Comparison of ENCODE assay signal across 7 cellular contexts in genomic region chr1:206288453-206288852, GRCh38.
DNase-seq lines count a peak whose midpoint lies in the region; ATAC-seq and TF ChIP-seq lines count a peak whose summit lies in the region.
"Not testable (repeated sequence)": the region's sequence is repeated elsewhere in the genome, so short reads cannot be mapped to it uniquely, and the experiment has no call there.

No MANE protein-coding gene starts in this region.

- not testable (repeated sequence) for H3K27ac Mint-ChIP-seq in activated naive CD8-positive, alpha-beta T cell treated with anti-CD3 and anti-CD28 coated beads, Interleukin-2, amount 10 ng/mL, durations not matched to agents 7 days and 5 days

- not testable (repeated sequence) for H3K36me3 Mint-ChIP-seq in activated naive CD8-positive, alpha-beta T cell treated with anti-CD3 and anti-CD28 coated beads, Interleukin-2, amount 10 ng/mL, durations not matched to agents 7 days and 5 days

- H3K4me3 Mint-ChIP-seq in activated naive CD8-positive, alpha-beta T cell treated with anti-CD3 and anti-CD28 coated beads, Interleukin-2, amount 10 ng/mL, durations not matched to agents 7 days and 5 days = not testable (repeated sequence)

- POLR2A ChIA-PET in activated naive CD8-positive, alpha-beta T cell treated with anti-CD3 and anti-CD28 coated beads, Interleukin-2, amount 10 ng/mL, durations not matched to agents 7 days and 5 days (lab: Charles Lee) = not testable (repeated sequence)

- TF ChIP-seq CTCF in omental fat pad (IDR thresholded peaks at IDR 0.05) = not testable (repeated sequence)

- peak; percentile 35 for ATAC-seq in GM18520 (IDR thresholded peaks at IDR 0.05; ENCODE audit: unreplicated experiment)
- ATAC-seq in HG02678 (IDR thresholded peaks at IDR 0.05; ENCODE audit: unreplicated experiment) = peak; percentile 42
- ATAC-seq in HG03460 (IDR thresholded peaks at IDR 0.05; ENCODE audit: unreplicated experiment) = peak; percentile 52
- ATAC-seq in activated CD4-positive, CD25-positive, alpha-beta regulatory T cell treated with anti-CD3 and anti-CD28 coated beads, Interleukin-2, amount 50 U/mL, for 24 hours = peak; percentile 35 to 46
- ATAC-seq in activated naive CD8-positive, alpha-beta T cell treated with anti-CD3 and anti-CD28 coated beads, Interleukin-2, amount 10 ng/mL, durations not matched to agents 7 days and 5 days (ENCODE audit: low read depth) = peak; percentile 84
- ATAC-seq in left lobe of liver = peak; percentile 26
- peak; percentile 53 for ATAC-seq in omental fat pad (ENCODE audit: low FRiP score)

- H3K9me3 Mint-ChIP-seq in activated naive CD8-positive, alpha-beta T cell treated with anti-CD3 and anti-CD28 coated beads, Interleukin-2, amount 10 ng/mL, durations not matched to agents 7 days and 5 days = not testable (repeated sequence)

- H3K4me1 Mint-ChIP-seq in activated naive CD8-positive, alpha-beta T cell treated with anti-CD3 and anti-CD28 coated beads, Interleukin-2, amount 10 ng/mL, durations not matched to agents 7 days and 5 days = not testable (repeated sequence)

- not testable (repeated sequence) for DNase-seq in activated naive CD8-positive, alpha-beta T cell treated with anti-CD3 and anti-CD28 coated beads, Interleukin-2, amount 10 ng/mL, durations not matched to agents 7 days and 5 days; left lobe of liver (ENCODE audit: low spot score); omental fat pad (ENCODE audit: low spot score)

- H3K27me3 Mint-ChIP-seq in activated naive CD8-positive, alpha-beta T cell treated with anti-CD3 and anti-CD28 coated beads, Interleukin-2, amount 10 ng/mL, durations not matched to agents 7 days and 5 days = not testable (repeated sequence)

Comparison
In these comparisons a context has a peak if more than half of its experiments do, and no peak if none do; other contexts are left out.
1. ATAC-seq: peak in every context shown above with its lines; median percentile 84 in activated naive CD8-positive, alpha-beta T cell treated with anti-CD3 and anti-CD28 coated beads, Interleukin-2, amount 10 ng/mL, durations not matched to agents 7 days and 5 days; 53 in omental fat pad; 52 in HG03460; 42 in HG02678; 40 in activated CD4-positive, CD25-positive, alpha-beta regulatory T cell treated with anti-CD3 and anti-CD28 coated beads, Interleukin-2, amount 50 U/mL, for 24 hours; 35 in GM18520; 26 in left lobe of liver.